In the genomic region with DNA sequence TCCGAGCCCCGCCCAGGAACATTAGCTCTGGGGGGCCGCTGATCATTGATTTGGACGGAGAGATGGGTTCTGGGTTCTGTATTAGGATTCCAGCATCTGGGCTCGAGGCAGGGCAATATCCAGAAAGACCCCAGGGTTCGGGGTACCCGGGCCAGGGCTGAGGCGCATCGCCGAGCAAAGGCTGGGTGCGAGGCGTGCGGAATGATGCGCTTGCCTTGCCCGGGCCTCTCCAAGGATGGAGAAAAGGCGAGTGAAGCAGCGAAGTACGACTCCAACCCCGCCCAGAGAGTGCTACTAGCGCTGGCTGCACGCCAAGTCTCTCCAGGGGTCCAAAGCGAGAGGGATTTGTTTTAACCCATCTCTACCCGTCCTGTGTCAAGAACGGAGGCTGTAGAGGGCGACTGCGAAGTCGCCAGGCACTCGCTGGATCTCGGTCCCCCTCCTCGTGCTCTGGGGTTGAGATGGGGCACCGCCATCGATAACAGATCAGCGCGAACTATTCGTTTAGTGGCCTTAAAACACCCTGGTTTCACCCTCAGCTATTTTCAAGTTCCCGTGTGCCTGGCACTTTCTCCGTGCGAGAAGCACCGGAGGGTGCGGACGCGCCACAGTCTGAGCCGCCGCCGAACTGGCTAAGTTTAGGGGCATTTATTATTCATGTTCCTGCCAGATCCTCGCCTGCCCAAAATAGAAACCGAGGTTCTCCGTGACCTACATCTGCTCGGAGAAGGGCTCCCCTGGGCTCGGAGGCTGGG, we compare ENCODE assay signal across 9 cellular contexts. TPM values are rescaled to one million over a fixed set of nuclear protein-coding genes. Genes with fewer than 3 reads are reported as not detected.
DNase-seq lines count a peak whose midpoint lies in the region; ATAC-seq and TF ChIP-seq lines count a peak whose summit lies in the region.
"Had no signal": no experiment of that assay in that cellular context is flagged by ENCODE, and none has a peak within 500 bp of the region (broad histone marks: within the 10 kb centered on the region; RNA-seq: fewer than 3 reads in every experiment).

No MANE protein-coding gene starts in this region.

- H3K27me3 Mint-ChIP-seq in activated CD4-positive, alpha-beta T cell treated with anti-CD3 and anti-CD28 coated beads, Interleukin-2, amount 10 ng/mL, durations not matched to agents 24 days and 14 days = peaks cover 73% of the 10 kb centered on the region
- peaks cover 62 to 85% of the 10 kb centered on the region in 2 donors for H3K27me3 Mint-ChIP-seq in stimulated activated naive B cell treated with anti-CD40 and anti-IgM and Interleukin-4, amounts not matched to agents 10 μg/mL and 1 μg/mL and 100 μg/mL, for 72 hours

- DNase-seq in activated CD4-positive, alpha-beta T cell treated with anti-CD3 and anti-CD28 coated beads, Interleukin-2, amount 10 ng/mL, durations not matched to agents 24 days and 14 days = peak; percentile 57
- no peak for DNase-seq in activated CD4-positive, alpha-beta T cell treated with anti-CD3 and anti-CD28 coated beads for 4 hours
- DNase-seq in NCI-H82 treated with DMSO at 0.1 percent for 48 hours (lab: John Stamatoyannopoulos, UW; ENCODE audit: unreplicated experiment) (peak; percentile 17), left ventricle myocardium superior (peak; percentile 21)
- no peak for DNase-seq in stimulated activated naive B cell treated with anti-CD40 and anti-IgM and Interleukin-4, amounts not matched to agents 10 μg/mL and 1 μg/mL and 100 μg/mL, for 72 hours

- no peak for TF ChIP-seq POLR2A in gastroesophageal sphincter (IDR thresholded peaks at IDR 0.05)

- peaks cover 8% of the 10 kb centered on the region for H3K36me3 Mint-ChIP-seq in activated CD4-positive, alpha-beta T cell treated with anti-CD3 and anti-CD28 coated beads, Interleukin-2, amount 10 ng/mL, durations not matched to agents 24 days and 14 days (ENCODE audit: low read depth)
- H3K36me3 Mint-ChIP-seq in stimulated activated naive B cell treated with anti-CD40 and anti-IgM and Interleukin-4, amounts not matched to agents 10 μg/mL and 1 μg/mL and 100 μg/mL, for 72 hours = peaks cover 0 to 4% of the 10 kb centered on the region in 2 donors

- H3K9me3 ChIP-seq in gastroesophageal sphincter = no peaks in the 10 kb centered on the region

- H3K36me3 ChIP-seq in gastroesophageal sphincter = no peaks in the 10 kb centered on the region
- H3K36me3 ChIP-seq: BLaER1 treated with 17β-estradiol and CSF1 and Interleukin-3, amounts not matched to agents 10 nM and 100 nM had no signal

- peak overlapping the region in 1 of 2 donors; percentile 47 for H3K4me3 ChIP-seq in gastroesophageal sphincter
- H3K4me3 ChIP-seq: BLaER1 treated with 17β-estradiol and CSF1 and Interleukin-3, amounts not matched to agents 10 nM and 100 nM had no signal

- no peak for TF ChIP-seq CTCF in gastroesophageal sphincter (IDR thresholded peaks at IDR 0.05)

- H3K27ac Mint-ChIP-seq in activated CD4-positive, alpha-beta T cell treated with anti-CD3 and anti-CD28 coated beads, Interleukin-2, amount 10 ng/mL, durations not matched to agents 24 days and 14 days = no peak overlapping the region
- peak overlapping the region; percentile 88 for H3K27ac Mint-ChIP-seq in stimulated activated naive B cell treated with anti-CD40 and anti-IgM and Interleukin-4, amounts not matched to agents 10 μg/mL and 1 μg/mL and 100 μg/mL, for 72 hours

- no peak for ATAC-seq in left ventricle myocardium superior
- ATAC-seq in stimulated activated naive B cell treated with anti-CD40 and anti-IgM and Interleukin-4, amounts not matched to agents 10 μg/mL and 1 μg/mL and 100 μg/mL, for 72 hours (replicated peaks) = no peak
- no peak for ATAC-seq in gastroesophageal sphincter
- ATAC-seq in HG03354 (IDR thresholded peaks at IDR 0.05; ENCODE audit: poor library complexity, severe bottlenecking, unreplicated experiment) = no peak
- no peak for ATAC-seq in GM19395 (IDR thresholded peaks at IDR 0.05; ENCODE audit: unreplicated experiment)

- intact Hi-C loops in activated CD4-positive, alpha-beta T cell treated with anti-CD3 and anti-CD28 coated beads, Interleukin-2, amount 10 ng/mL, durations not matched to agents 24 days and 14 days (cut with micrococcal nuclease) = loop anchor here (5.0 kb wide), 1 partner anchor 409 kb away; no protein-coding TSS in a partner anchor
- intact Hi-C loops in left ventricle myocardium superior (cut with micrococcal nuclease) = no loop called here

- WGBS in gastroesophageal sphincter (ENCODE audit: low coverage in 1 of 2), 2 donors = 0% methylated on average over 4 to 5 of the region's 50 CpGs

- peaks cover 100% of the 10 kb centered on the region for H3K27me3 ChIP-seq in gastroesophageal sphincter
- H3K27me3 ChIP-seq: BLaER1 treated with 17β-estradiol and CSF1 and Interleukin-3, amounts not matched to agents 10 nM and 100 nM had no signal

- no peak overlapping the region for H3K27ac ChIP-seq in gastroesophageal sphincter
- H3K27ac ChIP-seq: BLaER1 treated with 17β-estradiol and CSF1 and Interleukin-3, amounts not matched to agents 10 nM and 100 nM had no signal

- H3K4me1 Mint-ChIP-seq in activated CD4-positive, alpha-beta T cell treated with anti-CD3 and anti-CD28 coated beads, Interleukin-2, amount 10 ng/mL, durations not matched to agents 24 days and 14 days = peaks cover 9% of the 10 kb centered on the region
- peaks cover 16 to 17% of the 10 kb centered on the region in 2 donors for H3K4me1 Mint-ChIP-seq in stimulated activated naive B cell treated with anti-CD40 and anti-IgM and Interleukin-4, amounts not matched to agents 10 μg/mL and 1 μg/mL and 100 μg/mL, for 72 hours

- peaks cover 23% of the 10 kb centered on the region for H3K9me3 Mint-ChIP-seq in activated CD4-positive, alpha-beta T cell treated with anti-CD3 and anti-CD28 coated beads, Interleukin-2, amount 10 ng/mL, durations not matched to agents 24 days and 14 days
- H3K9me3 Mint-ChIP-seq in stimulated activated naive B cell treated with anti-CD40 and anti-IgM and Interleukin-4, amounts not matched to agents 10 μg/mL and 1 μg/mL and 100 μg/mL, for 72 hours = peaks cover 0 to 2% of the 10 kb centered on the region in 2 donors

- peak overlapping the region; percentile 26 for H3K4me3 Mint-ChIP-seq in activated CD4-positive, alpha-beta T cell treated with anti-CD3 and anti-CD28 coated beads, Interleukin-2, amount 10 ng/mL, durations not matched to agents 24 days and 14 days
- H3K4me3 Mint-ChIP-seq in stimulated activated naive B cell treated with anti-CD40 and anti-IgM and Interleukin-4, amounts not matched to agents 10 μg/mL and 1 μg/mL and 100 μg/mL, for 72 hours = peak overlapping the region; percentile 29 to 44

- TF ChIP-seq EP300 in gastroesophageal sphincter (IDR thresholded peaks at IDR 0.05) = no peak

- peaks cover 0 to 54% (median 27%) of the 10 kb centered on the region in 3 donors for H3K4me1 ChIP-seq in gastroesophageal sphincter

RNA-seq across cellular contexts. Expression of gene ADCYAP1, which starts 1.9 kb away (rescaled TPM):
- total RNA-seq in activated CD4-positive, alpha-beta T cell treated with anti-CD3 and anti-CD28 coated beads, Interleukin-2, amount 10 ng/mL, durations not matched to agents 24 days and 14 days = not detected in 2 replicates
- 0.17 TPM for total RNA-seq in left ventricle myocardium superior
- 1 to 10 TPM in 1 of 4 donors, under 1 TPM in 2, not detected in 1; 0.39 to 2.3 (median 0.67) TPM for total RNA-seq in gastroesophageal sphincter

Comparison
In these comparisons a context has a peak if more than half of its experiments do, and no peak if none do; other contexts are left out.
1. DNase-seq: peak in activated CD4-positive, alpha-beta T cell treated with anti-CD3 and anti-CD28 coated beads, Interleukin-2, amount 10 ng/mL, durations not matched to agents 24 days and 14 days (single experiment), NCI-H82 treated with DMSO at 0.1 percent for 48 hours (single experiment) and left ventricle myocardium superior (single experiment); none in activated CD4-positive, alpha-beta T cell treated with anti-CD3 and anti-CD28 coated beads for 4 hours (0 of 2) and stimulated activated naive B cell treated with anti-CD40 and anti-IgM and Interleukin-4, amounts not matched to agents 10 μg/mL and 1 μg/mL and 100 μg/mL, for 72 hours (single experiment).